10 cellular contexts compared by ENCODE assay signal in the genomic region with DNA sequence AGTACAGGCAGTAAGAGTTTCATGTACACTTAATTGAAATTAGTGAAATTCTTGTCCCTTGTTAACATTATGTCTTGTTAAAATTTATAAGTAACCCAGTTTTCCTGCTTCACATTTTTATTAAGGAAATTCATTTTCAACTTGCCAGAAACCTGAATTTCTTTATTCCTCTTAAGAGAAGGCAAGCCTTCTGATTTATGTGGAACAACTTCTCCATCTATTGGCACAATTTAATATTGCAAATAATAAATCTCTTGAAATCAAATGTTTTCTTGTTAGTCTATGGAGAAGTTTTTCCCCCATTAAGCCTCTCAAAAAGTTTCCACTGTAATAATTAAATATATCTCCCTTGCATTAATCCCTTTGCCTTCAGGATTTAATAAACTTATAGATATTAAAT. TPM values are rescaled to one million over a fixed set of nuclear protein-coding genes. Genes with fewer than 3 reads are reported as not detected.
DNase-seq lines count a peak whose midpoint lies in the region; ATAC-seq, FAIRE-seq and TF ChIP-seq lines count a peak whose summit lies in the region.
"Had no signal": no experiment of that assay in that cellular context is flagged by ENCODE, and none has a peak within 500 bp of the region (broad histone marks: within the 10 kb centered on the region; RNA-seq: fewer than 3 reads in every experiment).

No MANE protein-coding gene starts in this region.

- no peak overlapping the region for H3K4me3 Mint-ChIP-seq in natural killer cell treated with Interleukin-12 subunit alpha and Interleukin-12 subunit beta and Interleukin-15 and Interleukin-18, amount 100 ng/mL, for 72 hours

- no peak overlapping the region for H3K4me2 ChIP-seq in hepatocyte

- H3K4me1 Mint-ChIP-seq in natural killer cell treated with Interleukin-12 subunit alpha and Interleukin-12 subunit beta and Interleukin-15 and Interleukin-18, amount 100 ng/mL, for 72 hours (ENCODE audit: low read depth in 2 of 2) = no peaks in the 10 kb centered on the region

- no peak overlapping the region for H3K4me3 ChIP-seq in Jurkat, Clone E6-1 (ENCODE audit: low read length)
- H3K4me3 ChIP-seq in RWPE2 (ENCODE audit: severe bottlenecking) (no peak overlapping the region), hepatocyte (no peak overlapping the region), pancreas (no peak overlapping the region)
- H3K4me3 ChIP-seq: SJSA1 had no signal

- H3K27ac ChIP-seq in C4-2B (no peak overlapping the region), RWPE2 (ENCODE audit: poor library complexity, severe bottlenecking) (no peak overlapping the region), hepatocyte (no peak overlapping the region), pancreas (no peak overlapping the region)
- H3K27ac ChIP-seq: SJSA1 had no signal

- no peaks in the 10 kb centered on the region for H4K20me1 ChIP-seq in hepatocyte (ENCODE audit: insufficient read depth, poor library complexity, severe bottlenecking)

- intact Hi-C loops in pancreas (cut with DNase I) = no loop called here

- H3K9me3 ChIP-seq in RWPE2 (ENCODE audit: severe bottlenecking) (no peaks in the 10 kb centered on the region), hepatocyte (ENCODE audit: low read depth) (no peaks in the 10 kb centered on the region), pancreas (no peaks in the 10 kb centered on the region)
- H3K9me3 ChIP-seq: SJSA1 had no signal

- no peak overlapping the region for H3K27ac Mint-ChIP-seq in natural killer cell treated with Interleukin-12 subunit alpha and Interleukin-12 subunit beta and Interleukin-15 and Interleukin-18, amount 100 ng/mL, for 72 hours

- peaks cover 0 to 14% of the 10 kb centered on the region in 2 donors for H3K27me3 Mint-ChIP-seq in natural killer cell treated with Interleukin-12 subunit alpha and Interleukin-12 subunit beta and Interleukin-15 and Interleukin-18, amount 100 ng/mL, for 72 hours

- ATAC-seq in RWPE2 (ENCODE audit: low read depth) = no peak
- no peak for ATAC-seq in pancreas
- ATAC-seq in HG03565 (IDR thresholded peaks at IDR 0.05; ENCODE audit: unreplicated experiment) = no peak
- no peak for ATAC-seq in natural killer cell treated with Interleukin-12 subunit alpha and Interleukin-12 subunit beta and Interleukin-15 and Interleukin-18, amount 100 ng/mL, for 72 hours

- FAIRE-seq in pancreas (lab: Jason Lieb, UNC) (no peak), GM19239 (lab: Jason Lieb, UNC) (no peak)
- FAIRE-seq: frontal cortex had no signal

- H2AFZ ChIP-seq in hepatocyte = no peak overlapping the region

- H3K4me1 ChIP-seq in RWPE2 (ENCODE audit: insufficient read depth, poor library complexity, severe bottlenecking) = no peaks in the 10 kb centered on the region
- H3K4me1 ChIP-seq in hepatocyte (ENCODE audit: insufficient read depth) = no peaks in the 10 kb centered on the region
- H3K4me1 ChIP-seq in pancreas = no peaks in the 10 kb centered on the region
- H3K4me1 ChIP-seq: SJSA1 had no signal

- TF ChIP-seq CTCF in C4-2B (conservative IDR thresholded peaks at IDR 0.05) (peak; percentile 59), RWPE2 (IDR thresholded peaks at IDR 0.05; ENCODE audit: poor library complexity, severe bottlenecking) (peak; percentile 58), hepatocyte (IDR thresholded peaks at IDR 0.05; ENCODE audit: poor library complexity) (peak; percentile 59), pancreas (IDR thresholded peaks at IDR 0.05) (peak in 1 of 4 donors; percentile 8)

- H3K27me3 ChIP-seq in RWPE2 (ENCODE audit: insufficient read depth, poor library complexity, severe bottlenecking) (no peaks in the 10 kb centered on the region), hepatocyte (no peaks in the 10 kb centered on the region), pancreas (no peaks in the 10 kb centered on the region)
- H3K27me3 ChIP-seq: SJSA1 had no signal

- peak; percentile 34 for DNase-seq in Jurkat, Clone E6-1 (ENCODE audit: low read depth, low spot score)
- DNase-seq in RWPE2 (ENCODE audit: low spot score) (no peak), hepatocyte (ENCODE audit: low spot score) (peak; percentile 16), pancreas (no peak), GM19239 (ENCODE audit: insufficient read length, low spot score) (no peak)
- no peak for DNase-seq in natural killer cell treated with Interleukin-12 subunit alpha and Interleukin-12 subunit beta and Interleukin-15 and Interleukin-18, amount 100 ng/mL, for 72 hours (ENCODE audit: low spot score)

- no peaks in the 10 kb centered on the region for H3K9me3 Mint-ChIP-seq in natural killer cell treated with Interleukin-12 subunit alpha and Interleukin-12 subunit beta and Interleukin-15 and Interleukin-18, amount 100 ng/mL, for 72 hours

- H3K36me3 ChIP-seq in RWPE2 (ENCODE audit: low read depth) = no peaks in the 10 kb centered on the region
- no peaks in the 10 kb centered on the region for H3K36me3 ChIP-seq in hepatocyte (replicated peaks; ENCODE audit: insufficient read depth, low read depth)
- H3K36me3 ChIP-seq in pancreas = no peaks in the 10 kb centered on the region
- H3K36me3 ChIP-seq: SJSA1 had no signal

- no peaks in the 10 kb centered on the region for H3K36me3 Mint-ChIP-seq in natural killer cell treated with Interleukin-12 subunit alpha and Interleukin-12 subunit beta and Interleukin-15 and Interleukin-18, amount 100 ng/mL, for 72 hours

- H3K79me2 ChIP-seq in hepatocyte = no peaks in the 10 kb centered on the region

- H3K9me2 ChIP-seq in hepatocyte (replicated peaks; ENCODE audit: insufficient read depth) = no peaks in the 10 kb centered on the region

RNA-seq across cellular contexts. Expression of a gene that starts 33.8 kb away (rescaled TPM):
- polyA plus RNA-seq in Jurkat, Clone E6-1 (2012; ENCODE audit: insufficient read depth, insufficient read length) = 28.2 TPM
- total RNA-seq in hepatocyte (62.7 and 65.7 TPM in 2 replicates), pancreas (10 to 100 TPM; 27.0 to 35.6 (median 31.2) TPM)
- polyA plus RNA-seq in hepatocyte (35.1 and 46.1 TPM in 2 replicates), pancreas (10 to 100 TPM in 1 of 2 donors, 1 to 10 TPM in 1; 8.7 to 13.1 TPM)
- 10 to 100 TPM; 10.9 to 12.1 TPM for total RNA-seq in natural killer cell treated with Interleukin-12 subunit alpha and Interleukin-12 subunit beta and Interleukin-15 and Interleukin-18, amount 100 ng/mL, for 72 hours

Comparison
In these comparisons a context has a peak if more than half of its experiments do, and no peak if none do; other contexts are left out.
1. DNase-seq: peak in Jurkat, Clone E6-1 (single experiment) and hepatocyte (single experiment); none in RWPE2 (single experiment), pancreas (0 of 6), GM19239 (single experiment) and natural killer cell treated with Interleukin-12 subunit alpha and Interleukin-12 subunit beta and Interleukin-15 and Interleukin-18, amount 100 ng/mL, for 72 hours (single experiment).